In the genomic region with DNA sequence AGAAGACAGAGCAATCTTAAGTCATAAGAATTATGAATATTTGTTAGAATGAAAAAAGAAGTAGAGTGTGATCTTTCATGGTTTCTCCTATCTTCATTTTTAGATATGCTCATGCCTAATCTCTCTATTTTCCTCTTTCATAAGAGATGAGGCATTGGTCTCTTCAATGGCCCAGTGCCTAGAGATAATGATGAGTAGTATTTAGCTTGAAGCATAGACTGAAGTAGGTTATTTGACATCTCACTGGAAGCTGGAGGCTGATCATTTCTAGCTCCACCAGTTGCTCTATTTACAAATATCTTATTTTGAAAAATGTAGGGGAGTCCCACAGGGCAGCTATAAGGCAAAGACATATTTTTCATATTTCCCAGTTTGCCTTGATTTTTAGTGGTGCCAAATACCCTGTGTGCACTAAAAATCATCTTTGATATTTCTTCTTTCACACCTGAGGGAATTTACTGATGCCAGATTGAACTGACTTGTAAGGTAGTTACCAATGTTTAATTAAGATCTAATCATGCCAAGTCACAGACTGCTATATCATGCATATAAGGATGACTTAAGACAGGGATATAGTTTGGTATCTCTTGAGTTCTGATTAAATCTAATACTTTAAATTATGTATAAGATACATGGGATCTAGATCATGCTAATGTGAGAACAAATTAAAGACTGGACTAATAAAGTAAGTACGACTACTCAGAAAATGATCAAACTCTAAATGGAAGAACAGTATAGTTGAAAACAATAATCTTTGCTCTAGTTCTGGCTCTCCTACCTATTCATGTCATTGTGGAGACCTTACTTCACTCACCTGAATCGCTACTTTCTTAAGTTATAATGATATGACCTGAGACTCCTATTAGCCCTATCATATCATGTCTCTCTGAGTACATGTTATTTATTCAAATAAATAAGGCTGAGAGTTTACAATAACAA, we compare ENCODE assay signal across 23 cellular contexts.
A peak's percentile ranks its signal among the peaks of the same experiment; 100 is the strongest.
DNase-seq lines count a peak whose midpoint lies in the region; ATAC-seq and TF ChIP-seq lines count a peak whose summit lies in the region.
"Had no signal": no experiment of that assay in that cellular context is flagged by ENCODE, and none has a peak within 500 bp of the region (broad histone marks: within the 10 kb centered on the region; RNA-seq: fewer than 3 reads in every experiment).

No MANE protein-coding gene starts in this region.

- H3K27me3 ChIP-seq in RWPE2 (ENCODE audit: insufficient read depth, poor library complexity, severe bottlenecking) (no peaks in the 10 kb centered on the region), fibroblast of lung (ENCODE audit: control insufficient read depth, insufficient read depth, low read length) (no peaks in the 10 kb centered on the region), smooth muscle cell (ENCODE audit: low read depth) (no peaks in the 10 kb centered on the region), right cardiac atrium (ENCODE audit: control insufficient read depth, insufficient read depth) (peaks cover 3% of the 10 kb centered on the region), uterus (no peaks in the 10 kb centered on the region)
- H3K27me3 ChIP-seq: colonic mucosa had no signal

- H3K27ac ChIP-seq in RWPE2 (ENCODE audit: poor library complexity, severe bottlenecking) = peak overlapping the region; percentile 98
- peak overlapping the region; percentile 58 for H3K27ac ChIP-seq in fibroblast of lung (ENCODE audit: insufficient read depth, low read length)
- H3K27ac ChIP-seq in smooth muscle cell (ENCODE audit: low read depth) = peak overlapping the region; percentile 95
- H3K27ac ChIP-seq in right cardiac atrium (ENCODE audit: low read length) = no peak overlapping the region
- H3K27ac ChIP-seq in uterus = no peak overlapping the region
- H3K27ac ChIP-seq: colonic mucosa, heart left ventricle, KMS-11 had no signal

- H3K36me3 Mint-ChIP-seq in activated T-cell treated with anti-CD3 and anti-CD28 coated beads, Interleukin-2, amount 50 U/mL, for 24 hours (ENCODE audit: low read depth) = no peaks in the 10 kb centered on the region
- no peaks in the 10 kb centered on the region for H3K36me3 Mint-ChIP-seq in activated T-cell treated with anti-CD3 and anti-CD28 coated beads, Interleukin-2, amount 50 U/mL, for 4 hours (ENCODE audit: insufficient read depth)
- H3K36me3 Mint-ChIP-seq: activated CD4-positive, alpha-beta memory T cell treated with anti-CD3 and anti-CD28 coated beads for 36 hours; CD8-positive, alpha-beta T cell had no signal

- H2AFZ ChIP-seq in fibroblast of lung (ENCODE audit: low read length) (no peak overlapping the region), smooth muscle cell (ENCODE audit: low read depth) (no peak overlapping the region)

- peaks cover 33% of the 10 kb centered on the region for H3K4me1 Mint-ChIP-seq in activated T-cell treated with anti-CD3 and anti-CD28 coated beads, Interleukin-2, amount 50 U/mL, for 24 hours (ENCODE audit: low read depth)
- peaks cover 21% of the 10 kb centered on the region for H3K4me1 Mint-ChIP-seq in activated T-cell treated with anti-CD3 and anti-CD28 coated beads, Interleukin-2, amount 50 U/mL, for 4 hours (ENCODE audit: low read depth)

- peaks cover 54% of the 10 kb centered on the region for H3K36me3 ChIP-seq in RWPE2 (ENCODE audit: low read depth)
- H3K36me3 ChIP-seq in fibroblast of lung (ENCODE audit: control insufficient read depth, insufficient read depth, low read length) = no peaks in the 10 kb centered on the region
- H3K36me3 ChIP-seq in smooth muscle cell (ENCODE audit: low read depth) = no peaks in the 10 kb centered on the region
- H3K36me3 ChIP-seq in uterus = no peaks in the 10 kb centered on the region
- H3K36me3 ChIP-seq: colonic mucosa, heart left ventricle had no signal

- H3K4me1 ChIP-seq in RWPE2 (ENCODE audit: insufficient read depth, poor library complexity, severe bottlenecking) = peaks cover 52% of the 10 kb centered on the region
- peaks cover 10% of the 10 kb centered on the region for H3K4me1 ChIP-seq in fibroblast of lung (ENCODE audit: control insufficient read depth, extremely low read depth, insufficient read depth, low read length)
- H3K4me1 ChIP-seq in smooth muscle cell (ENCODE audit: low read depth) = peaks cover 39% of the 10 kb centered on the region
- H3K4me1 ChIP-seq in right cardiac atrium (ENCODE audit: control insufficient read depth, insufficient read depth, low read length) = no peaks in the 10 kb centered on the region
- no peaks in the 10 kb centered on the region for H3K4me1 ChIP-seq in uterus
- H3K4me1 ChIP-seq: colonic mucosa had no signal

- H3K27ac Mint-ChIP-seq in activated T-cell treated with anti-CD3 and anti-CD28 coated beads, Interleukin-2, amount 50 U/mL, for 24 hours = peak overlapping the region; percentile 26
- H3K27ac Mint-ChIP-seq: activated CD4-positive, alpha-beta memory T cell treated with anti-CD3 and anti-CD28 coated beads for 36 hours; CD8-positive, alpha-beta T cell had no signal

- H3K4me3 ChIP-seq in RWPE2 (ENCODE audit: severe bottlenecking) = peak overlapping the region; percentile 41
- H3K4me3 ChIP-seq in fibroblast of lung (replicated peaks in 1 of 4; ENCODE audit: control extremely low read depth in 1 of 4, insufficient read depth in 1 of 4, low read depth in 3 of 4, low read length in 4 of 4) = peak overlapping the region in 1 of 4 experiments; percentile 22
- H3K4me3 ChIP-seq in smooth muscle cell = peak overlapping the region; percentile 24
- no peak overlapping the region for H3K4me3 ChIP-seq in right cardiac atrium (ENCODE audit: low read length)
- H3K4me3 ChIP-seq in uterus = no peak overlapping the region
- H3K4me3 ChIP-seq: colonic mucosa, heart left ventricle had no signal

- H4K20me1 ChIP-seq in fibroblast of lung (ENCODE audit: control insufficient read depth, extremely low read depth, insufficient read depth, low read length) (no peaks in the 10 kb centered on the region), smooth muscle cell (ENCODE audit: low read depth) (no peaks in the 10 kb centered on the region)

- WGBS in smooth muscle cell (ENCODE audit: low lambda C conversion rate) = 97% methylated on average over 2 of the region's 2 CpGs
- 92% methylated on average over 2 of the region's 2 CpGs for WGBS in right cardiac atrium

- H3F3A ChIP-seq in smooth muscle cell (ENCODE audit: low read depth) = peaks cover 23% of the 10 kb centered on the region

- peak overlapping the region; percentile 73 for H3K4me2 ChIP-seq in fibroblast of lung (ENCODE audit: extremely low read depth, insufficient read depth, low read length)
- peak overlapping the region; percentile 83 for H3K4me2 ChIP-seq in smooth muscle cell
- H3K4me2 ChIP-seq: KMS-11 had no signal

- no peak for DNase-seq in activated T-cell treated with anti-CD3 and anti-CD28 coated beads, Interleukin-2, amount 50 U/mL, for 24 hours
- no peak for DNase-seq in activated T-cell treated with anti-CD3 and anti-CD28 coated beads, Interleukin-2, amount 50 U/mL, for 4 hours
- no peak for DNase-seq in RWPE2 (ENCODE audit: low spot score)
- peak in 1 of 2 donors; percentile 60 for DNase-seq in fibroblast of lung (ENCODE audit: low read depth in 2 of 2)
- DNase-seq in smooth muscle cell (lab: John Stamatoyannopoulos, UW; ENCODE audit: unreplicated experiment) = no peak
- DNase-seq in right cardiac atrium = no peak
- no peak for DNase-seq in NCI-H1436 treated with DMSO at 0.1 percent for 48 hours (lab: John Stamatoyannopoulos, UW)
- DNase-seq in uterus = no peak
- DNase-seq: activated CD4-positive, alpha-beta memory T cell treated with anti-CD3 and anti-CD28 coated beads for 36 hours; activated CD8-positive, alpha-beta memory T cell treated with anti-CD3 and anti-CD28 coated beads, Interleukin-2, amount 50 U/mL, for 48 hours; activated effector memory CD4-positive, alpha-beta T cell treated with Interleukin-2 at 50 U/mL for 16 hours; CD8-positive, alpha-beta T cell; colonic mucosa; GDM1; heart left ventricle; NCI-H187 treated with DMSO at 0.1 percent for 48 hours; NCI-H69; small intestine; stimulated activated CD4-positive, alpha-beta T cell treated with anti-CD3 and anti-CD28 coated beads, Interleukin-2, amount 100 ng/mL, for 24 hours; trophoblast cell had no signal

- no peak for ATAC-seq in activated T-cell treated with anti-CD3 and anti-CD28 coated beads, Interleukin-2, amount 50 U/mL, for 4 hours
- 0 out of 3 replicates have a peak, but pooled peaks have one; percentile 6 for ATAC-seq in RWPE2 (ENCODE audit: low read depth)
- no peak for ATAC-seq in right cardiac atrium
- ATAC-seq: activated CD4-positive, CD25-positive, alpha-beta regulatory T cell treated with anti-CD3 and anti-CD28 coated beads, Interleukin-2, amount 50 U/mL, for 24 hours; CD8-positive, alpha-beta T cell; heart left ventricle had no signal

- H3K79me2 ChIP-seq in fibroblast of lung (ENCODE audit: control insufficient read depth, insufficient read depth, low read length) = peaks cover 14% of the 10 kb centered on the region
- peaks cover 5% of the 10 kb centered on the region for H3K79me2 ChIP-seq in smooth muscle cell (ENCODE audit: low read depth)

- no peaks in the 10 kb centered on the region for H3K9me3 Mint-ChIP-seq in activated T-cell treated with anti-CD3 and anti-CD28 coated beads, Interleukin-2, amount 50 U/mL, for 24 hours
- no peaks in the 10 kb centered on the region for H3K9me3 Mint-ChIP-seq in activated T-cell treated with anti-CD3 and anti-CD28 coated beads, Interleukin-2, amount 50 U/mL, for 4 hours
- H3K9me3 Mint-ChIP-seq: activated CD4-positive, alpha-beta memory T cell treated with anti-CD3 and anti-CD28 coated beads for 36 hours; CD8-positive, alpha-beta T cell; endodermal cell had no signal

- H3K27me3 Mint-ChIP-seq in activated T-cell treated with anti-CD3 and anti-CD28 coated beads, Interleukin-2, amount 50 U/mL, for 24 hours = no peaks in the 10 kb centered on the region
- no peaks in the 10 kb centered on the region for H3K27me3 Mint-ChIP-seq in activated T-cell treated with anti-CD3 and anti-CD28 coated beads, Interleukin-2, amount 50 U/mL, for 4 hours (ENCODE audit: low read depth)
- H3K27me3 Mint-ChIP-seq: activated CD4-positive, alpha-beta memory T cell treated with anti-CD3 and anti-CD28 coated beads for 36 hours had no signal

- intact Hi-C loops in right cardiac atrium (cut with DNase I) = no loop called here
- intact Hi-C loops in uterus (cut with DNase I; ENCODE audit: low total_unique reads) = no loop called here

- no peak overlapping the region for H3K4me3 Mint-ChIP-seq in activated T-cell treated with anti-CD3 and anti-CD28 coated beads, Interleukin-2, amount 50 U/mL, for 24 hours
- H3K4me3 Mint-ChIP-seq in activated T-cell treated with anti-CD3 and anti-CD28 coated beads, Interleukin-2, amount 50 U/mL, for 4 hours = no peak overlapping the region
- H3K4me3 Mint-ChIP-seq: activated CD4-positive, alpha-beta memory T cell treated with anti-CD3 and anti-CD28 coated beads for 36 hours; CD8-positive, alpha-beta T cell; endodermal cell had no signal

- TF ChIP-seq POLR2A in uterus (IDR thresholded peaks at IDR 0.05) = no peak

- H3K9me3 ChIP-seq in RWPE2 (ENCODE audit: severe bottlenecking) = no peaks in the 10 kb centered on the region
- no peaks in the 10 kb centered on the region for H3K9me3 ChIP-seq in fibroblast of lung (ENCODE audit: control insufficient read depth, insufficient read depth, low read depth, low read length)
- H3K9me3 ChIP-seq in smooth muscle cell (replicated peaks; ENCODE audit: low read depth) = no peaks in the 10 kb centered on the region
- no peaks in the 10 kb centered on the region for H3K9me3 ChIP-seq in right cardiac atrium (ENCODE audit: control insufficient read depth, low read length)
- no peaks in the 10 kb centered on the region for H3K9me3 ChIP-seq in uterus
- H3K9me3 ChIP-seq: colonic mucosa, heart left ventricle had no signal

- H3K9ac ChIP-seq in fibroblast of lung (ENCODE audit: insufficient read depth, low read length) (no peak overlapping the region), smooth muscle cell (ENCODE audit: low read depth) (peak overlapping the region; percentile 78)
- H3K9ac ChIP-seq: KMS-11 had no signal

- TF ChIP-seq CTCF in RWPE2 (IDR thresholded peaks at IDR 0.05; ENCODE audit: poor library complexity, severe bottlenecking) (no peak), fibroblast of lung (conservative IDR thresholded peaks at IDR 0.05 in 1 of 2, IDR thresholded peaks at IDR 0.05 in 1 of 2; ENCODE audit: low read depth in 1 of 2, low read length in 2 of 2) (no peak), smooth muscle cell (IDR thresholded peaks at IDR 0.05; ENCODE audit: borderline replicate concordance, insufficient read depth, poor library complexity, severe bottlenecking) (no peak), uterus (IDR thresholded peaks at IDR 0.05) (no peak)

Comparison
In these comparisons a context has a peak if more than half of its experiments do, and no peak if none do; other contexts are left out.
1. H3K27ac ChIP-seq: peak in RWPE2 (single experiment), fibroblast of lung (single experiment) and smooth muscle cell (single experiment); none in right cardiac atrium (single experiment) and uterus (0 of 2).
2. H3K4me3 ChIP-seq: peak in RWPE2 (single experiment) and smooth muscle cell (single experiment); none in right cardiac atrium (single experiment) and uterus (0 of 2).